ENCODE assay signal across 8 cellular contexts in the genomic region with DNA sequence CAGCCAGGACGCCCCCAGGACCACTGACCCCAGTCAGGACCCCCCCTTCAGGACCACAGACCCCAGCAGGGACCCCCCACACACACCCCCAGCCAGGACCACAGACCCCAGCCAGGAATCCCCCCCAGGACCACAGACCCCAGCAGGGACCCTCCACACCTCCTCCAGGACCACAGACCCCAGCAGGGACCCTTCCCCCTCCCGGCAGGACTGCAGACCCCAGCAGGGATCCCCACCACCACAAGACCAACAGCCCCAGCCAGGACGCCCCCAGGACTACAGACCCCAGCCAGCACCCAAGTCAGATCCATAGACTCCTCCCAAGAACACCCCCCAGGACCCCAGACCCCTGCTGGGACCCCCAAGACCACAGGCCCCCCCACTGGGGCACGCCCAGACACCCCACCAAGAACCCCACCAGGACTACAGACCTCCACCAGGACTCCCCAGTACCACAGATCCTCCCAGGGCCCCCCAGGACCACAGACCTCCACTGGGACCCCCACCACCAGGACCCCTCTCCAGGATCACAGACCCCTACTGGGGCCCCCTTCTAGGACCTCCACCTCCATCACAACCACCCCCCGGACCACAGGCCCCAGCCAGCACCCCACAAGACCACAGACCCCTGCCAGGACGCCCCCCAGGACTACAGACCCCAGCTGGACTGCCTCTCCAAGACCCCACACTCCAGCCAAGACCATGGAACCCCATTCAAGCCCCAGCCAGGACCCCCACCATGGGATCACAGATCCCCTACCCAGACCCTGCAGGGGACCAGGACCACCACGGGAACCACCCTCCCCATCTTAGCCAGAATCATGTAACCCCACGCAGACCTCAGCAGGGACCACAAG. TPM values are rescaled to one million over a fixed set of nuclear protein-coding genes. Genes with fewer than 3 reads are reported as not detected.
A peak's percentile ranks its signal among the peaks of the same experiment; 100 is the strongest.
DNase-seq lines count a peak whose midpoint lies in the region; ATAC-seq and TF ChIP-seq lines count a peak whose summit lies in the region.

No MANE protein-coding gene starts in this region.

- H3K4me2 ChIP-seq in DND-41 (ENCODE audit: insufficient read depth, low read length) (peak overlapping the region; percentile 51), PC-9 (peak overlapping the region; percentile 73; the same call in 1 of the 2 replicates), trophoblast cell (ENCODE audit: low read length) (peak overlapping the region; percentile 58)

- H3K9me2 ChIP-seq in PC-9 (ENCODE audit: insufficient read depth): no peaks in the 10 kb centered on the region

- peak overlapping the region; percentile 72 for H3K4ac ChIP-seq in trophoblast cell (ENCODE audit: low read depth, low read length)

- H3K9ac ChIP-seq in DND-41 (ENCODE audit: low read depth, low read length) (peak overlapping the region; percentile 98), trophoblast cell (ENCODE audit: low read length) (peak overlapping the region; percentile 17)

- H3K27ac ChIP-seq in DND-41 (ENCODE audit: low read length) (no peak overlapping the region; the same call in 1 of the 2 replicates), PC-9 (no peak overlapping the region), trophoblast cell (ENCODE audit: low read depth, low read length) (peak overlapping the region; percentile 45)

- no peak for DNase-seq in DND-41
- DNase-seq in PC-9: no peak
- no peak for DNase-seq in trophoblast cell
- no peak for DNase-seq in omental fat pad (ENCODE audit: low spot score)
- no peak for DNase-seq in NCI-H1105 treated with DMSO at 0.1 percent for 48 hours (lab: John Stamatoyannopoulos, UW)

- H2BK120ac ChIP-seq in trophoblast cell (ENCODE audit: insufficient read depth, low read length, poor library complexity): peak overlapping the region; percentile 83

- ATAC-seq in DND-41 (ENCODE audit: insufficient read depth, low read depth) (no peak), esophagus mucosa (peak; percentile 29), omental fat pad (ENCODE audit: low FRiP score) (no peak), HG03139 (IDR thresholded peaks at IDR 0.05; ENCODE audit: unreplicated experiment) (no peak), HG02884 (IDR thresholded peaks at IDR 0.05; ENCODE audit: unreplicated experiment) (no peak)

- H4K8ac ChIP-seq in trophoblast cell (ENCODE audit: low read depth, low read length): peak overlapping the region; percentile 95

- H3K18ac ChIP-seq in trophoblast cell (ENCODE audit: low read length): peak overlapping the region; percentile 77

- intact Hi-C loops in PC-9 (cut with micrococcal nuclease; ENCODE audit: unreplicated experiment): no loop called here

- peak overlapping the region; percentile 87 for H3K14ac ChIP-seq in trophoblast cell (ENCODE audit: low read length)

- peak overlapping the region; percentile 83 for H4K12ac ChIP-seq in trophoblast cell (ENCODE audit: low read depth, low read length)

- POLR2A ChIA-PET in PC-9 (lab: Charles Lee; ENCODE audit: unreplicated experiment): no interaction called here

- H2BK5ac ChIP-seq in trophoblast cell (ENCODE audit: low read depth, low read length, poor library complexity): peak overlapping the region; percentile 53

- H3K4me1 ChIP-seq in DND-41 (ENCODE audit: insufficient read depth, low read length) (peaks cover 32% of the 10 kb centered on the region), PC-9 (replicated peaks; ENCODE audit: insufficient read depth) (peaks cover 21% of the 10 kb centered on the region), trophoblast cell (ENCODE audit: control insufficient read depth in 1 of 2, insufficient read depth in 2 of 2, low read length in 2 of 2) (peaks cover 20 to 23% of the 10 kb centered on the region in 2 experiments)

- peaks cover 4% of the 10 kb centered on the region; the same call in 1 of the 2 replicates for H3K36me3 ChIP-seq in DND-41 (ENCODE audit: insufficient read depth, low read length)
- no peaks in the 10 kb centered on the region for H3K36me3 ChIP-seq in PC-9 (ENCODE audit: low read depth)
- no peaks in the 10 kb centered on the region for H3K36me3 ChIP-seq in trophoblast cell (ENCODE audit: control insufficient read depth in 1 of 2, insufficient read depth in 2 of 2, low read length in 2 of 2)

- H3K79me1 ChIP-seq in trophoblast cell (ENCODE audit: low read length): peaks cover 22% of the 10 kb centered on the region

- WGBS in trophoblast cell (ENCODE audit: extremely low coverage, insufficient coverage, insufficient read length): no CpG with 5 or more reads among the region's 8 CpGs

- TF ChIP-seq CTCF in DND-41 (IDR thresholded peaks at IDR 0.05; ENCODE audit: borderline replicate concordance, extremely low read depth, low read length, poor library complexity, severe bottlenecking): no peak
- TF ChIP-seq CTCF in PC-9 (conservative IDR thresholded peaks at IDR 0.05): no peak
- TF ChIP-seq CTCF in omental fat pad (IDR thresholded peaks at IDR 0.05): no peak

- H2AK5ac ChIP-seq in trophoblast cell (ENCODE audit: low read length): peak overlapping the region; percentile 40

- no peaks in the 10 kb centered on the region for H3K27me3 ChIP-seq in DND-41 (ENCODE audit: insufficient read depth, low read length, poor library complexity)
- H3K27me3 ChIP-seq in PC-9 (ENCODE audit: insufficient read depth, low read depth): no peaks in the 10 kb centered on the region
- no peaks in the 10 kb centered on the region for H3K27me3 ChIP-seq in trophoblast cell (ENCODE audit: insufficient read depth, low read length)

- H4K91ac ChIP-seq in trophoblast cell (ENCODE audit: low read depth, low read length): peak overlapping the region; percentile 98

- BruUV-seq in PC-9 (replicated peaks; lab: Mats Ljungman, UMichigan): no TSS peak

- peak overlapping the region; percentile 96 for H2BK12ac ChIP-seq in trophoblast cell (ENCODE audit: low read length)

- H2AFZ ChIP-seq in DND-41 (ENCODE audit: low read depth, low read length) (peak overlapping the region; percentile 64; the same call in 1 of the 2 replicates), PC-9 (no peak overlapping the region), trophoblast cell (ENCODE audit: insufficient read depth, low read length, poor library complexity) (no peak overlapping the region)

- peaks cover 38% of the 10 kb centered on the region for H3K79me2 ChIP-seq in DND-41 (ENCODE audit: insufficient read depth, low read length)
- H3K79me2 ChIP-seq in PC-9 (ENCODE audit: low read depth): peaks cover 19% of the 10 kb centered on the region
- peaks cover 11% of the 10 kb centered on the region for H3K79me2 ChIP-seq in trophoblast cell (ENCODE audit: control insufficient read depth, insufficient read depth, low read length, poor library complexity)

- CTCF ChIA-PET in PC-9 (lab: Charles Lee): no interaction called here

- H3F3A ChIP-seq in PC-9 (ENCODE audit: insufficient read depth, low read depth): peaks cover 10% of the 10 kb centered on the region; the same call in 1 of the 2 replicates

- H3K4me3 ChIP-seq in DND-41 (ENCODE audit: low read depth in 1 of 2, low read length in 2 of 2): peak overlapping the region in 1 of 2 experiments; percentile 96; a peak in 2 of 4 replicates
- peak overlapping the region; percentile 71; the same call in 1 of the 2 replicates for H3K4me3 ChIP-seq in PC-9
- H3K4me3 ChIP-seq in trophoblast cell (ENCODE audit: low read depth, low read length): peak overlapping the region; percentile 90

- H3K23ac ChIP-seq in trophoblast cell (ENCODE audit: low read length): no peak overlapping the region

- H4K20me1 ChIP-seq in DND-41 (ENCODE audit: insufficient read depth, low read length) (no peaks in the 10 kb centered on the region), PC-9 (ENCODE audit: insufficient read depth) (peaks cover 3% of the 10 kb centered on the region; the same call in 1 of the 2 replicates)

- H3K9me3 ChIP-seq in DND-41 (ENCODE audit: insufficient read depth, low read length, severe bottlenecking) (no peaks in the 10 kb centered on the region), PC-9 (ENCODE audit: insufficient read depth, low read depth) (no peaks in the 10 kb centered on the region), trophoblast cell (ENCODE audit: insufficient read depth, low read depth, low read length) (no peaks in the 10 kb centered on the region)

RNA-seq across cellular contexts. Expression of a gene that starts 0.7 kb away (rescaled TPM):
- total RNA-seq in PC-9 (2021): 13.2 and 15.2 TPM in 2 replicates
- 9.7 TPM for total RNA-seq in esophagus mucosa
- polyA plus RNA-seq in trophoblast cell (2013): 17.6 and 17.7 TPM in 2 replicates
- 10 to 100 TPM; 18.6 to 34.2 (median 21.4) TPM for total RNA-seq in omental fat pad

RNA-seq across cellular contexts. Expression of a gene that starts 0.7 kb away (rescaled TPM):
- 11.1 and 14.0 TPM in 2 replicates for total RNA-seq in PC-9 (2021)
- 16.0 TPM for total RNA-seq in esophagus mucosa
- 15.4 and 16.5 TPM in 2 replicates for polyA plus RNA-seq in trophoblast cell (2013)
- 10 to 100 TPM; 28.3 to 46.5 (median 34.2) TPM for total RNA-seq in omental fat pad
